8 cellular contexts compared by ENCODE assay signal in the genomic region with DNA sequence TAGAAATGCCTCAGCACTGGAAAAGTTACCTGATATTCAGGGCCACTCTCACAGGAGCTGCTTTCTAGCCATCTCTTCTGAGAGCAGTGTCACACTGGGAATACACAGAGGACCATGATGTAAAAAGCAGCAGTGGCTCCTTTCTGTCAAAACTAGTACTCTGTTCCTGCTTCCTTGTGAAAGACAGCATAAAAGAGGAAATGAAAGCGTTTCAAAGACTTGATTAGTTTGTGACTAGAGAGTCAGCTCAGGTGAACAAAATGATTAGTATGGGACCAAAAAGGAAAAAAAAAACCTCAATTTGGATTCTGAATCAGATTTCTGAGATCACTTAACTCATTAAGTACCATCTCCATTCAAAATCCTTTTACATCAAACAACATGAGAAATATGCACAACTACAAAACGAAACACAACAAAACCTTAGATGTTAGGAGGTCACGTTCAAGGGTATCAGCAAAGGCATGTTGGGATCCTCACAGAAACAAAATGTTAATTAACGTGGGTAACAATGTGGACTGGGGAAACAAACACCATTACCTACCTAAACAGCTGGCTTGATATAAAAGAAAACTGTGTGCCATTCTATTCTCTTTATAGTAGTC.
DNase-seq lines count a peak whose midpoint lies in the region; ATAC-seq and TF ChIP-seq lines count a peak whose summit lies in the region.

No MANE protein-coding gene starts in this region.

- H3K9ac ChIP-seq in MM.1S (ENCODE audit: low read length): no peak overlapping the region

- H3F3A ChIP-seq in MM.1S (ENCODE audit: insufficient read depth, low read length): peaks cover 12% of the 10 kb centered on the region; the same call in 1 of the 2 replicates

- no peak overlapping the region for H2AFZ ChIP-seq in MM.1S (ENCODE audit: low read length)
- peak overlapping the region; percentile 22 for H2AFZ ChIP-seq in neuron (ENCODE audit: low read depth, low read length)

- H3K27me3 ChIP-seq in MM.1S (replicated peaks; ENCODE audit: insufficient read depth, low read length): no peaks in the 10 kb centered on the region
- H3K27me3 ChIP-seq in neuron (ENCODE audit: insufficient read depth, low read length): no peaks in the 10 kb centered on the region
- no peaks in the 10 kb centered on the region for H3K27me3 ChIP-seq in gastrocnemius medialis

- H3K9me2 ChIP-seq in MM.1S (replicated peaks; ENCODE audit: insufficient read depth, low read length): no peaks in the 10 kb centered on the region

- intact Hi-C loops in gastrocnemius medialis (cut with DNase I; ENCODE audit: low total_unique reads): no loop called here

- H3K4me3 ChIP-seq in MM.1S (ENCODE audit: low read length) (no peak overlapping the region), neuron (ENCODE audit: low read length) (no peak overlapping the region), gastrocnemius medialis (no peak overlapping the region)

- H4K20me1 ChIP-seq in MM.1S (ENCODE audit: insufficient read depth, low read length): no peaks in the 10 kb centered on the region

- H3K27ac ChIP-seq in MM.1S (ENCODE audit: low read length): peak overlapping the region; percentile 43; the same call in 1 of the 2 replicates
- no peak overlapping the region for H3K27ac ChIP-seq in gastrocnemius medialis

- ATAC-seq in GM19043 (IDR thresholded peaks at IDR 0.05; ENCODE audit: low read depth, unreplicated experiment) (peak; percentile 89), HG02798 (IDR thresholded peaks at IDR 0.05; ENCODE audit: poor library complexity, unreplicated experiment) (peak; percentile 88), gastrocnemius medialis (no peak)

- in situ Hi-C loops in gastrocnemius medialis (cut with MboI; ENCODE audit: low sequenced_read_pairs in 4 of 4): no loop called here

- no peak for TF ChIP-seq POLR2A in gastrocnemius medialis (IDR thresholded peaks at IDR 0.05)

- TF ChIP-seq CTCF in MM.1S (IDR thresholded peaks at IDR 0.05; ENCODE audit: low read length) (no peak), gastrocnemius medialis (IDR thresholded peaks at IDR 0.05 in 4 of 5, conservative IDR thresholded peaks at IDR 0.05 in 1 of 5) (no peak)

- peaks cover 40% of the 10 kb centered on the region for H3K4me1 ChIP-seq in MM.1S (ENCODE audit: low read length)
- H3K4me1 ChIP-seq in neuron (ENCODE audit: insufficient read depth, low read length): peaks cover 19% of the 10 kb centered on the region
- no peaks in the 10 kb centered on the region for H3K4me1 ChIP-seq in gastrocnemius medialis

- H3K4me2 ChIP-seq in MM.1S (ENCODE audit: low read depth, low read length): peak overlapping the region; percentile 58; the same call in 1 of the 2 replicates

- H3K36me3 ChIP-seq in MM.1S (replicated peaks; ENCODE audit: insufficient read depth, low read length) (no peaks in the 10 kb centered on the region), neuron (ENCODE audit: insufficient read depth, low read length) (no peaks in the 10 kb centered on the region), gastrocnemius medialis (no peaks in the 10 kb centered on the region)

- H3K79me2 ChIP-seq in MM.1S (ENCODE audit: low read length): no peaks in the 10 kb centered on the region

- no peaks in the 10 kb centered on the region for H3K9me3 ChIP-seq in MM.1S (replicated peaks; ENCODE audit: insufficient read depth, low read length)
- no peaks in the 10 kb centered on the region for H3K9me3 ChIP-seq in neuron (ENCODE audit: low read length)
- no peaks in the 10 kb centered on the region for H3K9me3 ChIP-seq in gastrocnemius medialis

- DNase-seq in MM.1S: peak; percentile 49
- DNase-seq in SHP77 treated with DMSO at 0.1 percent for 48 hours (lab: John Stamatoyannopoulos, UW): no peak
- DNase-seq in NCI-H345 treated with DMSO at 0.1 percent for 48 hours (lab: John Stamatoyannopoulos, UW; ENCODE audit: unreplicated experiment): no peak
- DNase-seq in gastrocnemius medialis: no peak
- no peak for DNase-seq in activated naive CD4-positive, alpha-beta T cell (lab: John Stamatoyannopoulos, UW)

Comparison
In these comparisons a context has a peak if more than half of its experiments do, and no peak if none do; other contexts are left out.
1. ATAC-seq: peak in GM19043 (single experiment) and HG02798 (single experiment); none in gastrocnemius medialis (0 of 2).